In the genomic region with DNA sequence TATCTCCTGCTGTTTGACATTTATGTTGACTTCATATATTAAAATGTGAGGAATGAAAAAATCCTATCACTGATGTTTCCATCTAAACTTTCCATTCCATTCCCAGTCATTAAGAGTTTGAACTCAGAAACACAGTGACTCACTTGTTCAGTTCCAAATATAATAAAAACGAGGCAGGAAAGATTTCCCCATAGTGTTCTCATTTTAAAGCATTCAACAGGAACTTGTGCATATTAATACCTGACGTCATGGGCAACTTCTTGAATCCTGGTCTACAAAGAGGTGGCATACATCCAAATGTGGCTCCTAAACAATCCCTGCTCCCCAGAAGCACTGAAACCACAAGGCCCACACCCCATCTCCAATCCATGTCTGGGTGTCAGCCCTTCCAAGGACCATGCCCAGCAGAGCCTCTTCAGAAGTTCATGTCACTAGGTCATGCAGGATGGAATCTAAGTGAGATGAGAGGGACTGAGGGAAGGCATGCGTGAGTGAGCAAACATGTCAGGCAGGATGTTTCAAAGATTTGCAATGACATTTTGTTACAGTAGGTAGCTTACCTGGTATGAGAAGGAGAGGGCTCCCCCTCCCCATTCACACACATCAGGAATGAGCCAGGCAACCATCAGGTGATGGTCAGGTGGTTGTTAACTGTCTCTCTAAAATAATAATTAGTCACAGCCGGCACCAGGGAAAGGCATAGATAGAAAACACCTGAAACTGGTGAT, we compare ENCODE assay signal across 17 cellular contexts. TPM values are rescaled to one million over a fixed set of nuclear protein-coding genes. Genes with fewer than 3 reads are reported as not detected.
A peak's percentile ranks its signal among the peaks of the same experiment; 100 is the strongest.
DNase-seq lines count a peak whose midpoint lies in the region; ATAC-seq and TF ChIP-seq lines count a peak whose summit lies in the region.
"Had no signal": no experiment of that assay in that cellular context is flagged by ENCODE, and none has a peak within 500 bp of the region (broad histone marks: within the 10 kb centered on the region; RNA-seq: fewer than 3 reads in every experiment).

No MANE protein-coding gene starts in this region.

- 45 to 54% methylated on average over 4 of the region's 4 CpGs for WGBS in thyroid gland, 2 donors

- H3K9ac ChIP-seq in adipocyte (ENCODE audit: low read length) = no peak overlapping the region

- peaks cover 2% of the 10 kb centered on the region for H3K4me1 ChIP-seq in adipocyte (ENCODE audit: control insufficient read depth, insufficient read depth, low read length)
- H3K4me1 ChIP-seq in thyroid gland = no peaks in the 10 kb centered on the region
- H3K4me1 ChIP-seq in tibial artery = no peaks in the 10 kb centered on the region

- H3K4me3 ChIP-seq in adipocyte (ENCODE audit: low read length) (no peak overlapping the region), thyroid gland (replicated peaks in 1 of 3) (no peak overlapping the region), tibial artery (no peak overlapping the region)
- H3K4me3 ChIP-seq: PC-9 had no signal

- H3K27me3 ChIP-seq in adipocyte (replicated peaks; ENCODE audit: control insufficient read depth, insufficient read depth, low read length) (no peaks in the 10 kb centered on the region), thyroid gland (no peaks in the 10 kb centered on the region), tibial artery (peaks cover 0 to 26% of the 10 kb centered on the region in 2 donors)

- H3K4me1 Mint-ChIP-seq in activated naive CD4-positive, alpha-beta T cell treated with anti-CD3 and anti-CD28 coated beads, Interleukin-2, amount 10 ng/mL, durations not matched to agents 7 days and 5 days = no peaks in the 10 kb centered on the region
- H3K4me1 Mint-ChIP-seq: IgD-negative memory B cell had no signal

- H3K4me3 Mint-ChIP-seq in activated naive CD4-positive, alpha-beta T cell treated with anti-CD3 and anti-CD28 coated beads, Interleukin-2, amount 10 ng/mL, durations not matched to agents 7 days and 5 days = no peak overlapping the region
- H3K4me3 Mint-ChIP-seq: IgD-negative memory B cell had no signal

- peaks cover 3% of the 10 kb centered on the region for H3K36me3 Mint-ChIP-seq in activated naive CD4-positive, alpha-beta T cell treated with anti-CD3 and anti-CD28 coated beads, Interleukin-2, amount 10 ng/mL, durations not matched to agents 7 days and 5 days
- peaks cover 38 to 40% of the 10 kb centered on the region in 2 donors for H3K36me3 Mint-ChIP-seq in activated naive CD4-positive, alpha-beta T cell treated with anti-CD3 and anti-CD28 coated beads, Interleukin-2, amount 50 U/mL, for 72 hours

- H3K27ac ChIP-seq in thyroid gland (peak overlapping the region in 1 of 3 donors; percentile 7), tibial artery (no peak overlapping the region)
- H3K27ac ChIP-seq: PC-9 had no signal

- H3K27ac Mint-ChIP-seq in activated naive CD4-positive, alpha-beta T cell treated with anti-CD3 and anti-CD28 coated beads, Interleukin-2, amount 10 ng/mL, durations not matched to agents 7 days and 5 days = peak overlapping the region; percentile 19
- H3K27ac Mint-ChIP-seq in activated naive CD4-positive, alpha-beta T cell treated with anti-CD3 and anti-CD28 coated beads, Interleukin-2, amount 50 U/mL, for 72 hours = no peak overlapping the region

- no peaks in the 10 kb centered on the region for H3K27me3 Mint-ChIP-seq in activated naive CD4-positive, alpha-beta T cell treated with anti-CD3 and anti-CD28 coated beads, Interleukin-2, amount 10 ng/mL, durations not matched to agents 7 days and 5 days
- H3K27me3 Mint-ChIP-seq: IgD-negative memory B cell had no signal

- no peak for TF ChIP-seq CTCF in thyroid gland (IDR thresholded peaks at IDR 0.05)
- TF ChIP-seq CTCF in tibial artery (IDR thresholded peaks at IDR 0.05) = no peak

- peaks cover 16% of the 10 kb centered on the region for H3K9me3 ChIP-seq in adipocyte (ENCODE audit: control insufficient read depth, low read length)
- H3K9me3 ChIP-seq in thyroid gland = no peaks in the 10 kb centered on the region
- peaks cover 0 to 16% (median 13%) of the 10 kb centered on the region in 3 donors for H3K9me3 ChIP-seq in tibial artery

- no peak for DNase-seq in activated naive CD4-positive, alpha-beta T cell treated with anti-CD3 and anti-CD28 coated beads, Interleukin-2, amount 10 ng/mL, durations not matched to agents 7 days and 5 days
- DNase-seq in activated naive CD4-positive, alpha-beta T cell treated with anti-CD3 and anti-CD28 coated beads, Interleukin-2, amount 50 U/mL, for 72 hours (ENCODE audit: low spot score in 2 of 2) = no peak
- DNase-seq in adipocyte (ENCODE audit: low read depth) (peak; percentile 14), iris pigment epithelial cell (ENCODE audit: low read depth) (peak; percentile 3), thyroid gland (peak; percentile 4 to 14), NOMO-1 (lab: John Stamatoyannopoulos, UW; ENCODE audit: unreplicated experiment in 2 of 2) (no peak), activated T-cell treated with anti-CD3 and anti-CD28 coated beads for 4 hours (no peak), tibial artery (no peak)
- DNase-seq: DMS 273 treated with DMSO at 0.1 percent for 48 hours, H7, Kasumi-1, NCI-H187 treated with DMSO at 0.1 percent for 48 hours, PC-9 had no signal

- peaks cover 50% of the 10 kb centered on the region for H3K9me3 Mint-ChIP-seq in activated naive CD4-positive, alpha-beta T cell treated with anti-CD3 and anti-CD28 coated beads, Interleukin-2, amount 10 ng/mL, durations not matched to agents 7 days and 5 days
- H3K9me3 Mint-ChIP-seq in activated naive CD4-positive, alpha-beta T cell treated with anti-CD3 and anti-CD28 coated beads, Interleukin-2, amount 50 U/mL, for 72 hours = peaks cover 36 to 41% of the 10 kb centered on the region in 2 donors

- no peak for TF ChIP-seq POLR2A in thyroid gland (IDR thresholded peaks at IDR 0.05)

- H3K36me3 ChIP-seq in adipocyte (ENCODE audit: control insufficient read depth, insufficient read depth, low read length, severe bottlenecking) (no peaks in the 10 kb centered on the region), thyroid gland (no peaks in the 10 kb centered on the region), tibial artery (no peaks in the 10 kb centered on the region)

- no peak for ATAC-seq in activated naive CD4-positive, alpha-beta T cell treated with anti-CD3 and anti-CD28 coated beads, Interleukin-2, amount 50 U/mL, for 72 hours

- CTCF ChIA-PET in activated naive CD4-positive, alpha-beta T cell treated with anti-CD3 and anti-CD28 coated beads, Interleukin-2, amount 10 ng/mL, durations not matched to agents 7 days and 5 days (lab: Charles Lee) = no interaction called here

- intact Hi-C loops in thyroid gland (cut with DNase I) = no loop called here
- intact Hi-C loops in tibial artery (cut with DNase I; ENCODE audit: low total_unique reads) = no loop called here

RNA-seq across cellular contexts. Expression of a gene that starts 9.4 kb away (rescaled TPM):
- total RNA-seq in activated naive CD4-positive, alpha-beta T cell treated with anti-CD3 and anti-CD28 coated beads, Interleukin-2, amount 50 U/mL, for 72 hours = not detected
- under 1 TPM in 1 of 4 donors, not detected in 3; 0.40 TPM for total RNA-seq in thyroid gland
- total RNA-seq: A172, HT1080 had no signal

RNA-seq across cellular contexts. Expression of a gene that starts 21.4 kb away (rescaled TPM):
- not detected for total RNA-seq in activated naive CD4-positive, alpha-beta T cell treated with anti-CD3 and anti-CD28 coated beads, Interleukin-2, amount 50 U/mL, for 72 hours
- not detected for total RNA-seq in thyroid gland
- total RNA-seq: A172, HT1080, PC-9, SK-MEL-5 had no signal

Comparison
In these comparisons a context has a peak if more than half of its experiments do, and no peak if none do; other contexts are left out.
1. DNase-seq: peak in adipocyte (single experiment), iris pigment epithelial cell (single experiment) and thyroid gland (2 of 2); none in activated naive CD4-positive, alpha-beta T cell treated with anti-CD3 and anti-CD28 coated beads, Interleukin-2, amount 10 ng/mL, durations not matched to agents 7 days and 5 days (single experiment), activated naive CD4-positive, alpha-beta T cell treated with anti-CD3 and anti-CD28 coated beads, Interleukin-2, amount 50 U/mL, for 72 hours (0 of 2), NOMO-1 (0 of 2), activated T-cell treated with anti-CD3 and anti-CD28 coated beads for 4 hours (single experiment) and tibial artery (0 of 2).